15 cellular contexts compared by ENCODE assay signal in the genomic region with DNA sequence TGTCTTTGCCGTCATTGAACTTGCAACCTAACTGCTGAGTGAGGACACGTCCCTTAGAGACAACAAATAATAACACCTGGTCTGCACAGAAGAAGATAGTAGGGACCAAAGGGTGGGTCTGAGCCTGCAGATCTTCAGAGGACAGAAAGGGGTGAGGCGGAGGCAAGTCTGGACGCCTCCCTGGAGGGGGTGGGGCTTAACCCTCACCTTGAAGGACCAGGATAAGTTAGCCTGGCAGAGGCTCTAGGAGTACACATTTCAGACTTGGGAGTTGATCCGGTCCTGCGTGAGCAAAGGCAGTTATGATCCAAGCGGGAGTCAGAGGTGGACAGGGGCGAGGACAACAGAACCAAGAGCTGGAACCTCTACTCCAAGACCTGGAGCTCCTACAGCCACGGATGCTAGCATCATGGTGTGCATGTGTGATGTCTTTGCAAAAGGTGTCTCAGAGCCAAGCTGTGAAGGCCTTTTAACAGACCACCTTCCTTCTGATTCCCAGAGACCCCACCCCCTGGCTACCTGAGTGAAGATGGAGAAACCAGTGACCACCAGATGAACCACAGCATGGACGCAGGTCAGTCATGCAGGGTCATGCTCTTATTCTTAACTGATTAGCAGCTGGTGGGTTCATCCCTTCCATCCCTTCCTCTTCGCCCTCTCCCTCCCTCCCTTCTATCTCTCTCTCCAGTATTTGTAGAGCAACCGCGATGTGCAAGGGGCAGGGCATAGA.
DNase-seq lines count a peak whose midpoint lies in the region; ATAC-seq and TF ChIP-seq lines count a peak whose summit lies in the region.
"Had no signal": no experiment of that assay in that cellular context is flagged by ENCODE, and none has a peak within 500 bp of the region (broad histone marks: within the 10 kb centered on the region; RNA-seq: fewer than 3 reads in every experiment).

No MANE protein-coding gene starts in this region.

- peaks cover 24% of the 10 kb centered on the region for H3K36me3 ChIP-seq in HUES48 (ENCODE audit: control insufficient read depth, insufficient read depth, low read length)

- peaks cover 28% of the 10 kb centered on the region for H3K4me1 ChIP-seq in HUES48 (ENCODE audit: control insufficient read depth, insufficient read depth, low read length)
- H3K4me1 ChIP-seq: SJSA1 had no signal

- peaks cover 47% of the 10 kb centered on the region for H3K36me3 Mint-ChIP-seq in nephron progenitor cell (ENCODE audit: low read depth)
- H3K36me3 Mint-ChIP-seq in CD4-positive, alpha-beta T cell (ENCODE audit: low read depth) = peaks cover 76% of the 10 kb centered on the region

- H3K9ac ChIP-seq in HUES48 (ENCODE audit: low read depth, low read length) = no peak overlapping the region
- H3K9ac ChIP-seq: BLaER1 had no signal

- no peaks in the 10 kb centered on the region for H3K27me3 ChIP-seq in AG04450 (ENCODE audit: control insufficient read depth, insufficient read depth, low read length)
- no peaks in the 10 kb centered on the region for H3K27me3 ChIP-seq in HUES48 (ENCODE audit: control insufficient read depth, insufficient read depth, low read length)
- H3K27me3 ChIP-seq in CD4-positive, alpha-beta T cell (ENCODE audit: control insufficient read depth, insufficient read depth, low read length) = no peaks in the 10 kb centered on the region
- H3K27me3 ChIP-seq: BLaER1, SJSA1 had no signal

- TF ChIP-seq CTCF in AG04450 (IDR thresholded peaks at IDR 0.05; ENCODE audit: low read depth, low read length) (no peak), coronary artery (IDR thresholded peaks at IDR 0.05) (no peak), nephron progenitor cell (IDR thresholded peaks at IDR 0.05) (no peak)
- TF ChIP-seq CTCF in CD4-positive, alpha-beta T cell (IDR thresholded peaks at IDR 0.05) = no peak

- H3K4me3 ChIP-seq in AG04450 (ENCODE audit: low read depth, low read length) (no peak overlapping the region), HUES48 (ENCODE audit: low read depth, low read length) (peak overlapping the region; percentile 23), coronary artery (no peak overlapping the region)
- H3K4me3 ChIP-seq: BLaER1, SJSA1 had no signal

- peak overlapping the region; percentile 96 for H3K27ac ChIP-seq in AG04450 (ENCODE audit: low read depth, low read length)
- peak overlapping the region; percentile 97 for H3K27ac ChIP-seq in HUES48 (ENCODE audit: low read depth, low read length)
- H3K27ac ChIP-seq in coronary artery = peak overlapping the region; percentile 8 to 41
- H3K27ac ChIP-seq in CD4-positive, alpha-beta T cell (ENCODE audit: low read depth, low read length) = no peak overlapping the region
- H3K27ac ChIP-seq: SJSA1 had no signal

- DNase-seq in AG04450 (ENCODE audit: low read depth, low spot score) (no peak), coronary artery (ENCODE audit: low spot score) (no peak), nephron progenitor cell (no peak), RKO (ENCODE audit: low spot score) (no peak), AG08395 (ENCODE audit: low spot score) (no peak)
- no peak for DNase-seq in CD4-positive, alpha-beta T cell
- DNase-seq: activated CD8-positive, alpha-beta memory T cell treated with anti-CD3 and anti-CD28 coated beads, Interleukin-2, amount 10 ng/mL, durations not matched to agents 7 days and 5 days; cortex of kidney; NCI-H1436; NCI-H226; stimulated activated CD4-positive, alpha-beta T cell treated with anti-CD3 and anti-CD28 coated beads, Interleukin-1b, Interleukin-23, amount 100 ng/mL, for 48 hours had no signal

- intact Hi-C loops in CD4-positive, alpha-beta T cell (cut with DNase I, micrococcal nuclease) = no loop called here

- H3K9me3 ChIP-seq in AG04450 (ENCODE audit: control insufficient read depth, insufficient read depth, low read length) = no peaks in the 10 kb centered on the region; the same call in 1 of the 2 replicates
- no peaks in the 10 kb centered on the region for H3K9me3 ChIP-seq in HUES48 (ENCODE audit: control insufficient read depth, insufficient read depth, low read length)
- H3K9me3 ChIP-seq in CD4-positive, alpha-beta T cell (ENCODE audit: control insufficient read depth, low read length) = no peaks in the 10 kb centered on the region
- H3K9me3 ChIP-seq: BLaER1, SJSA1 had no signal

- no peak for ATAC-seq in CD4-positive, alpha-beta T cell (ENCODE audit: poor library complexity)
- ATAC-seq in GM21528 (IDR thresholded peaks at IDR 0.05; ENCODE audit: low FRiP score, unreplicated experiment) = no peak
- ATAC-seq: activated CD8-positive, alpha-beta memory T cell treated with anti-CD3 and anti-CD28 coated beads, Interleukin-2, amount 10 ng/mL, durations not matched to agents 7 days and 5 days had no signal

- H3K9me3 Mint-ChIP-seq in nephron progenitor cell = no peaks in the 10 kb centered on the region
- H3K9me3 Mint-ChIP-seq in CD4-positive, alpha-beta T cell = no peaks in the 10 kb centered on the region

- peak overlapping the region; percentile 28 for H3K27ac Mint-ChIP-seq in nephron progenitor cell
- no peak overlapping the region for H3K27ac Mint-ChIP-seq in CD4-positive, alpha-beta T cell
- H3K27ac Mint-ChIP-seq: activated CD8-positive, alpha-beta memory T cell treated with anti-CD3 and anti-CD28 coated beads, Interleukin-2, amount 10 ng/mL, durations not matched to agents 7 days and 5 days had no signal

- H3K27me3 Mint-ChIP-seq in nephron progenitor cell (ENCODE audit: low read depth, poor library complexity) = peaks cover 7% of the 10 kb centered on the region
- H3K27me3 Mint-ChIP-seq in CD4-positive, alpha-beta T cell = no peaks in the 10 kb centered on the region
- H3K27me3 Mint-ChIP-seq: activated CD8-positive, alpha-beta memory T cell treated with anti-CD3 and anti-CD28 coated beads, Interleukin-2, amount 10 ng/mL, durations not matched to agents 7 days and 5 days had no signal

- CTCF ChIA-PET in AG04450 (lab: Charles Lee) = interaction anchor here (1.3 kb wide), 1 partner anchor 219 kb away, joined by 3 read pairs; no protein-coding TSS in a partner anchor
- CTCF ChIA-PET in CD4-positive, alpha-beta T cell (lab: Charles Lee) = no interaction called here

- peaks cover 98% of the 10 kb centered on the region for H3K4me1 Mint-ChIP-seq in nephron progenitor cell
- H3K4me1 Mint-ChIP-seq in CD4-positive, alpha-beta T cell (ENCODE audit: low read depth) = peaks cover 13% of the 10 kb centered on the region

- POLR2A ChIA-PET in AG04450 (lab: Yijun Ruan, JAX) = interaction anchor here (2.4 to 4.3 kb wide), 2 partner anchors 11 to 60 kb away, joined by 12 to 44 read pairs; no protein-coding TSS in a partner anchor
- POLR2A ChIA-PET in CD4-positive, alpha-beta T cell (lab: Charles Lee) = interaction anchor here (0.6 kb wide), 1 partner anchor 85 kb away, joined by 3 read pairs; no protein-coding TSS in a partner anchor

- H3K4me3 Mint-ChIP-seq in nephron progenitor cell = no peak overlapping the region
- no peak overlapping the region for H3K4me3 Mint-ChIP-seq in CD4-positive, alpha-beta T cell
- H3K4me3 Mint-ChIP-seq: activated CD8-positive, alpha-beta memory T cell treated with anti-CD3 and anti-CD28 coated beads, Interleukin-2, amount 10 ng/mL, durations not matched to agents 7 days and 5 days had no signal
